Comparison of ENCODE assay signal across 20 cellular contexts in genomic region chrX:103631145-103631544, GRCh38.
"Had no signal": no experiment of that assay in that cellular context is flagged by ENCODE, and none has a peak within 500 bp of the region (broad histone marks: within the 10 kb centered on the region; RNA-seq: fewer than 3 reads in every experiment).

No MANE protein-coding gene starts in this region.

- H3K4me1 ChIP-seq: ascending aorta, right atrium auricular region had no signal

- H3K27ac ChIP-seq: ascending aorta, foreskin keratinocyte, lower lobe of right lung, right atrium auricular region, suprapubic skin had no signal

- H3K36me3 ChIP-seq: ascending aorta, lower lobe of right lung, right atrium auricular region, suprapubic skin, upper lobe of left lung had no signal

- DNase-seq: activated CD4-positive, alpha-beta T cell treated with anti-CD3 and anti-CD28 coated beads, Interleukin-2, amount 10 ng/mL, durations not matched to agents 7 days and 5 days; activated CD8-positive, alpha-beta T cell treated with anti-CD3 and anti-CD28 coated beads, Interleukin-2, amount 10 ng/mL, durations not matched to agents 7 days and 5 days; activated naive CD4-positive, alpha-beta T cell treated with anti-CD3 and anti-CD28 coated beads for 36 hours; activated T-cell treated with anti-CD3 and anti-CD28 coated beads, Interleukin-2, amount 50 U/mL, for 24 hours; foreskin keratinocyte; glutamatergic neuron; hypothalamus; islet precursor cell; left colon; lower lobe of right lung; naive thymus-derived CD8-positive, alpha-beta T cell; nucleus accumbens; stimulated activated CD4-positive, alpha-beta T cell treated with anti-CD3 and anti-CD28 coated beads, Interleukin-15, amount 100 ng/mL, for 24 hours; stimulated activated CD4-positive, alpha-beta T cell treated with anti-CD3 and anti-CD28 coated beads, Interleukin-2, amount 100 ng/mL, for 48 hours; stimulated activated naive CD8-positive, alpha-beta T cell treated with anti-CD3 and anti-CD28 coated beads, Interleukin-15, amount 100 ng/mL, for 72 hours; T1000; upper lobe of left lung had no signal

- H3K9me3 ChIP-seq: ascending aorta, lower lobe of right lung, right atrium auricular region, suprapubic skin, upper lobe of left lung had no signal

- H3K27me3 ChIP-seq: ascending aorta, foreskin keratinocyte, right atrium auricular region, suprapubic skin, upper lobe of left lung had no signal
